8 cellular contexts compared by ENCODE assay signal in genomic region chr7:148501707-148502139, GRCh38.
DNase-seq lines count a peak whose midpoint lies in the region; ATAC-seq and TF ChIP-seq lines count a peak whose summit lies in the region.

No MANE protein-coding gene starts in this region.

- peaks cover 6% of the 10 kb centered on the region for H3K27me3 Mint-ChIP-seq in glutamatergic neuron (ENCODE audit: unreplicated experiment)

- H3K4me3 ChIP-seq in H7 (ENCODE audit: insufficient read depth, low read depth, low read length) = no peak overlapping the region

- no peaks in the 10 kb centered on the region for H3K9me3 Mint-ChIP-seq in glutamatergic neuron (ENCODE audit: unreplicated experiment)

- H3K36me3 Mint-ChIP-seq in glutamatergic neuron (ENCODE audit: unreplicated experiment) = no peaks in the 10 kb centered on the region

- H3K27me3 ChIP-seq in H7 (ENCODE audit: control insufficient read depth, insufficient read depth, low read length) = no peaks in the 10 kb centered on the region

- DNase-seq in H7 = peak; percentile 56
- DNase-seq in NCI-H146 treated with DMSO at 0.1 percent for 48 hours (lab: John Stamatoyannopoulos, UW; ENCODE audit: unreplicated experiment) = peak; percentile 17
- peak; percentile 28 for DNase-seq in glutamatergic neuron
- no peak for DNase-seq in LoVo (ENCODE audit: low spot score)
- DNase-seq in AML-193 (lab: John Stamatoyannopoulos, UW) = no peak
- no peak for DNase-seq in NCI-H2081 (lab: John Stamatoyannopoulos, UW)
- no peak for DNase-seq in activated CD8-positive, alpha-beta memory T cell treated with anti-CD3 and anti-CD28 coated beads, Interleukin-2, amount 50 U/mL, for 4 hours

- H3K36me3 ChIP-seq in H7 (replicated peaks; ENCODE audit: control insufficient read depth, insufficient read depth, low read length) = no peaks in the 10 kb centered on the region

- peak; percentile 65 for ATAC-seq in GM18858 (IDR thresholded peaks at IDR 0.05; ENCODE audit: unreplicated experiment)

- H3K4me1 Mint-ChIP-seq in glutamatergic neuron (ENCODE audit: low read depth, unreplicated experiment) = peaks cover 13% of the 10 kb centered on the region

- H3K4me3 Mint-ChIP-seq in glutamatergic neuron (ENCODE audit: unreplicated experiment) = peak overlapping the region; percentile 46

- no peak for TF ChIP-seq CTCF in glutamatergic neuron (IDR thresholded peaks at IDR 0.05; ENCODE audit: partially characterized antibody, unreplicated experiment)

- no peak overlapping the region for H3K27ac Mint-ChIP-seq in glutamatergic neuron (ENCODE audit: unreplicated experiment)

Comparison
In these comparisons a context has a peak if more than half of its experiments do, and no peak if none do; other contexts are left out.
1. DNase-seq: peak in H7 (single experiment), NCI-H146 treated with DMSO at 0.1 percent for 48 hours (single experiment) and glutamatergic neuron (single experiment); none in LoVo (single experiment), AML-193 (0 of 2), NCI-H2081 (0 of 2) and activated CD8-positive, alpha-beta memory T cell treated with anti-CD3 and anti-CD28 coated beads, Interleukin-2, amount 50 U/mL, for 4 hours (single experiment).